In the genomic region with DNA sequence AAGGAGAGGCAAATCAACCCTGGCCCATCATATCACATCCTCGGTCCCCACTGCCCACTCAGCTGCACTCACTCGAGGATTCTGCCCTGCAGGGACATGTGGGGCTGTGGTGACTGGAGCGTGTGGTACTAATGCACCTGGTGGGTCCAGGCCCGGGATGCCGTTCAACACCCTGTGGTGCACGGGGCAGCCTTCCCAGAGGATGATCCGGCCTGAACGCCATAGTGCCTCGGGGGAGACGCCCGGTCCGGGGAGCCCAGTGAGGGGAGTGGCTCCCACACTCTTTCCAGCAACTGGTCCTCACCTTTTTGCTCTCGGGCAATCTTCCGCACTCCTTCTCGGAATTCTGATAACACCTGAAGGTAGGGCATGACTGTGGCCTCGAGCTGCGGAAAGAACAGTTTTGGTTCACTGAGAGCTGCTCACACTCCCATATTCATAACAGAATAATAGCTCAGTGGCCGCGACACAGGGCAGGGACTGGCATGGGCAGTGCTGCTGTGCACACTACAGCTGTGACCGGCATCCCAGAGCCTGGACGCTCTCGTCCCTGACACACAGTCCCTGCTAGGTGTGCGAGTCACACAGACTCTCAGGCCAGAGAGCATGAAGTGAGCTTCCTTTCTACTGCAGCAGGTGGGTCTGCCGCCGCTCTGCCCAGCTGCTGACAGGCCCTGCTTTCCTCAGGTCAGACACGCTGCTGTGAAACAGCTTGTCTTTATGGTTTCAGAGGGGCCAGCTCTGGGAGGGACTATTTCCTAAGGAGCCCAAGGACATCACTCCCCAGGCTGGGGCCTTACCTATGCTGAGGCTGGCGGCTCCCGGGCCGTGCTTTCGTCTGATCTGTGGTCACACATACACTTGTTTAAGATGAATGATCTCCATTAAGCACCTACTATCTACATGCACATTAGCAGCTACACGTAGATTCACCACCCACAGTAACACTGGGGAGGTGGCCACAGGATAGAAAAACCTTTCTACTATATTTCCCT, we compare ENCODE assay signal across 20 cellular contexts. TPM values are rescaled to one million over a fixed set of nuclear protein-coding genes. Genes with fewer than 3 reads are reported as not detected.
DNase-seq lines count a peak whose midpoint lies in the region; ATAC-seq, FAIRE-seq and TF ChIP-seq lines count a peak whose summit lies in the region.
"Had no signal": no experiment of that assay in that cellular context is flagged by ENCODE, and none has a peak within 500 bp of the region (broad histone marks: within the 10 kb centered on the region; RNA-seq: fewer than 3 reads in every experiment).

No MANE protein-coding gene starts in this region.

- ATAC-seq in T-helper 17 cell (no peak), left colon (no peak)

- H3K27me3 Mint-ChIP-seq in activated CD4-positive, alpha-beta memory T cell treated with anti-CD3 and anti-CD28 coated beads, Interleukin-2, amount 10 ng/mL, durations not matched to agents 7 days and 5 days: no peaks in the 10 kb centered on the region
- no peaks in the 10 kb centered on the region for H3K27me3 Mint-ChIP-seq in activated CD4-positive, alpha-beta memory T cell treated with anti-CD3 and anti-CD28 coated beads for 36 hours
- no peaks in the 10 kb centered on the region for H3K27me3 Mint-ChIP-seq in CD4-positive, alpha-beta memory T cell
- no peaks in the 10 kb centered on the region for H3K27me3 Mint-ChIP-seq in T-helper 17 cell

- 95 to 97% methylated on average over 23 to 29 of the region's 31 CpGs for WGBS in thyroid gland, 2 donors

- H3K27ac Mint-ChIP-seq in activated CD4-positive, alpha-beta memory T cell treated with anti-CD3 and anti-CD28 coated beads, Interleukin-2, amount 10 ng/mL, durations not matched to agents 7 days and 5 days: peak overlapping the region; percentile 93
- H3K27ac Mint-ChIP-seq in activated CD4-positive, alpha-beta memory T cell treated with anti-CD3 and anti-CD28 coated beads for 36 hours: no peak overlapping the region
- H3K27ac Mint-ChIP-seq in CD4-positive, alpha-beta memory T cell: peak overlapping the region in 5 of 7 donors; percentile 17 to 84 (median 56)
- peak overlapping the region; percentile 92 for H3K27ac Mint-ChIP-seq in T-helper 17 cell

- no peaks in the 10 kb centered on the region for H3K27me3 ChIP-seq in CD4-positive, alpha-beta memory T cell (ENCODE audit: insufficient read depth, low read length)
- H3K27me3 ChIP-seq in thyroid gland: no peaks in the 10 kb centered on the region
- H3K27me3 ChIP-seq: BLaER1 treated with 17β-estradiol and CSF1 and Interleukin-3, amounts not matched to agents 10 nM and 100 nM; MG63 had no signal

- TF ChIP-seq CTCF in kidney (IDR thresholded peaks at IDR 0.05; ENCODE audit: borderline replicate concordance, extremely low read depth, insufficient read depth) (no peak), thyroid gland (IDR thresholded peaks at IDR 0.05) (no peak)

- POLR2A ChIA-PET in activated CD4-positive, alpha-beta memory T cell treated with anti-CD3 and anti-CD28 coated beads, Interleukin-2, amount 10 ng/mL, durations not matched to agents 7 days and 5 days (lab: Charles Lee): interaction anchor here (1.1 to 11.8 kb wide), 5 partner anchors 9 to 37 kb away, joined by 3 to 307 read pairs (median 4); partner anchors contain the start of gene NAP1L4
- POLR2A ChIA-PET in activated CD4-positive, alpha-beta memory T cell treated with anti-CD3 and anti-CD28 coated beads for 36 hours (lab: Charles Lee): interaction anchor here (0.5 to 4.9 kb wide), 3 partner anchors 22 to 205 kb away, joined by 3 to 53 read pairs (median 4); partner anchors contain the start of genes CARS1 and NAP1L4
- POLR2A ChIA-PET in CD4-positive, alpha-beta memory T cell (lab: Charles Lee; ENCODE audit: partially characterized antibody): interaction anchor here (0.7 to 6.9 kb wide), 3 partner anchors 23 to 481 kb away, joined by 3 to 178 read pairs (median 17); partner anchors contain the start of genes CARS1 and NAP1L4

- CTCF ChIA-PET in activated CD4-positive, alpha-beta memory T cell treated with anti-CD3 and anti-CD28 coated beads, Interleukin-2, amount 10 ng/mL, durations not matched to agents 7 days and 5 days (lab: Charles Lee): interaction anchor here (1.0 to 4.6 kb wide), 7 partner anchors 9 to 80 kb away, joined by 3 to 46 read pairs (median 4); partner anchors contain the start of gene NAP1L4
- CTCF ChIA-PET in activated CD4-positive, alpha-beta memory T cell treated with anti-CD3 and anti-CD28 coated beads for 36 hours (lab: Charles Lee): interaction anchor here (0.9 to 1.0 kb wide), 2 partner anchors 79 to 124 kb away, joined by 3 read pairs; no protein-coding TSS in a partner anchor
- CTCF ChIA-PET in CD4-positive, alpha-beta memory T cell (lab: Charles Lee; ENCODE audit: partially characterized antibody): interaction anchor here (0.7 to 4.2 kb wide), 4 partner anchors 8 to 1114 kb away, joined by 3 to 37 read pairs (median 4); no protein-coding TSS in a partner anchor

- peaks cover 73% of the 10 kb centered on the region for H3K36me3 Mint-ChIP-seq in activated CD4-positive, alpha-beta memory T cell treated with anti-CD3 and anti-CD28 coated beads, Interleukin-2, amount 10 ng/mL, durations not matched to agents 7 days and 5 days (ENCODE audit: low read depth)
- peaks cover 59% of the 10 kb centered on the region for H3K36me3 Mint-ChIP-seq in activated CD4-positive, alpha-beta memory T cell treated with anti-CD3 and anti-CD28 coated beads for 36 hours
- H3K36me3 Mint-ChIP-seq in CD4-positive, alpha-beta memory T cell: peaks cover 10 to 61% of the 10 kb centered on the region in 2 donors
- H3K36me3 Mint-ChIP-seq in T-helper 17 cell (ENCODE audit: low read depth): peaks cover 3% of the 10 kb centered on the region

- H3K27ac ChIP-seq in CD4-positive, alpha-beta memory T cell (ENCODE audit: low read depth, low read length): no peak overlapping the region
- H3K27ac ChIP-seq in kidney (ENCODE audit: low read depth in 2 of 2, low read length in 2 of 2): no peak overlapping the region
- H3K27ac ChIP-seq in thyroid gland: no peak overlapping the region

- H3K4me1 Mint-ChIP-seq in activated CD4-positive, alpha-beta memory T cell treated with anti-CD3 and anti-CD28 coated beads, Interleukin-2, amount 10 ng/mL, durations not matched to agents 7 days and 5 days: peaks cover 86% of the 10 kb centered on the region
- peaks cover 51% of the 10 kb centered on the region for H3K4me1 Mint-ChIP-seq in activated CD4-positive, alpha-beta memory T cell treated with anti-CD3 and anti-CD28 coated beads for 36 hours (ENCODE audit: low read depth)
- H3K4me1 Mint-ChIP-seq in CD4-positive, alpha-beta memory T cell: peaks cover 18 to 55% (median 38%) of the 10 kb centered on the region in 4 donors
- peaks cover 26% of the 10 kb centered on the region for H3K4me1 Mint-ChIP-seq in T-helper 17 cell

- no peak overlapping the region for H3K4me3 ChIP-seq in CD4-positive, alpha-beta memory T cell (ENCODE audit: low read length in 2 of 2)
- H3K4me3 ChIP-seq in kidney (ENCODE audit: low read length in 2 of 2) (no peak overlapping the region), thyroid gland (replicated peaks in 1 of 3) (no peak overlapping the region)
- H3K4me3 ChIP-seq: BLaER1 treated with 17β-estradiol and CSF1 and Interleukin-3, amounts not matched to agents 10 nM and 100 nM; MG63 had no signal

- H3K4me1 ChIP-seq in CD4-positive, alpha-beta memory T cell (ENCODE audit: insufficient read depth, low read length): peaks cover 46% of the 10 kb centered on the region
- H3K4me1 ChIP-seq in kidney (ENCODE audit: control insufficient read depth in 1 of 2, insufficient read depth in 1 of 2, low read depth in 1 of 2, low read length in 2 of 2): no peaks in the 10 kb centered on the region
- peaks cover 0 to 3% of the 10 kb centered on the region in 2 donors for H3K4me1 ChIP-seq in thyroid gland

- H3K9me3 Mint-ChIP-seq in activated CD4-positive, alpha-beta memory T cell treated with anti-CD3 and anti-CD28 coated beads, Interleukin-2, amount 10 ng/mL, durations not matched to agents 7 days and 5 days: no peaks in the 10 kb centered on the region
- H3K9me3 Mint-ChIP-seq in activated CD4-positive, alpha-beta memory T cell treated with anti-CD3 and anti-CD28 coated beads for 36 hours: no peaks in the 10 kb centered on the region
- H3K9me3 Mint-ChIP-seq in CD4-positive, alpha-beta memory T cell: no peaks in the 10 kb centered on the region

- H3K9me3 ChIP-seq in CD4-positive, alpha-beta memory T cell (ENCODE audit: control insufficient read depth in 1 of 2, low read length in 2 of 2): no peaks in the 10 kb centered on the region
- H3K9me3 ChIP-seq in T-helper 17 cell (ENCODE audit: control insufficient read depth, low read length, poor library complexity, severe bottlenecking) (no peaks in the 10 kb centered on the region), kidney (ENCODE audit: control insufficient read depth in 1 of 2, low read length in 2 of 2) (no peaks in the 10 kb centered on the region), thyroid gland (no peaks in the 10 kb centered on the region)
- H3K9me3 ChIP-seq: BLaER1 treated with 17β-estradiol and CSF1 and Interleukin-3, amounts not matched to agents 10 nM and 100 nM; MG63 had no signal

- TF ChIP-seq POLR2A in thyroid gland (IDR thresholded peaks at IDR 0.05): no peak

- DNase-seq in activated CD4-positive, alpha-beta memory T cell treated with anti-CD3 and anti-CD28 coated beads, Interleukin-2, amount 10 ng/mL, durations not matched to agents 7 days and 5 days: no peak
- no peak for DNase-seq in activated CD4-positive, alpha-beta memory T cell treated with anti-CD3 and anti-CD28 coated beads for 36 hours
- DNase-seq in CD4-positive, alpha-beta memory T cell: no peak
- DNase-seq in T-helper 17 cell: no peak
- DNase-seq in kidney: peak; percentile 66
- DNase-seq in thyroid gland: no peak
- DNase-seq in AG20443 (ENCODE audit: low spot score): no peak
- DNase-seq in left colon: no peak
- DNase-seq: COR-L47, DMS153, Karpas-422, MG63, NCI-H1092, NCI-H2227 treated with DMSO at 0.1 percent for 48 hours, NCI-H524 treated with DMSO at 0.1 percent for 48 hours, SHP77 treated with DMSO at 0.1 percent for 48 hours had no signal

- FAIRE-seq in kidney (lab: Jason Lieb, UNC): no peak
- FAIRE-seq: A204.1, H1, RCC 7860 had no signal

- no peak overlapping the region for H3K4me3 Mint-ChIP-seq in activated CD4-positive, alpha-beta memory T cell treated with anti-CD3 and anti-CD28 coated beads, Interleukin-2, amount 10 ng/mL, durations not matched to agents 7 days and 5 days
- no peak overlapping the region for H3K4me3 Mint-ChIP-seq in activated CD4-positive, alpha-beta memory T cell treated with anti-CD3 and anti-CD28 coated beads for 36 hours
- H3K4me3 Mint-ChIP-seq in CD4-positive, alpha-beta memory T cell: no peak overlapping the region
- no peak overlapping the region for H3K4me3 Mint-ChIP-seq in T-helper 17 cell

- H3K9ac ChIP-seq in kidney (ENCODE audit: low read length in 2 of 2): no peak overlapping the region
- H3K9ac ChIP-seq: BLaER1 treated with 17β-estradiol and CSF1 and Interleukin-3, amounts not matched to agents 10 nM and 100 nM had no signal

- H3K36me3 ChIP-seq in CD4-positive, alpha-beta memory T cell (ENCODE audit: insufficient read depth, low read length): peaks cover 35% of the 10 kb centered on the region
- peaks cover 12 to 24% of the 10 kb centered on the region in 2 donors for H3K36me3 ChIP-seq in kidney (ENCODE audit: control insufficient read depth in 1 of 2, insufficient read depth in 2 of 2, low read length in 2 of 2)
- peaks cover 47 to 60% of the 10 kb centered on the region in 2 donors for H3K36me3 ChIP-seq in thyroid gland

- intact Hi-C loops in activated CD4-positive, alpha-beta memory T cell treated with anti-CD3 and anti-CD28 coated beads for 36 hours (cut with micrococcal nuclease): loop anchor here (5.0 kb wide), 1 partner anchor 35 kb away; no protein-coding TSS in a partner anchor
- intact Hi-C loops in CD4-positive, alpha-beta memory T cell (cut with micrococcal nuclease): no loop called here
- intact Hi-C loops in kidney (cut with DNase I): no loop called here
- intact Hi-C loops in thyroid gland (cut with DNase I): no loop called here
- intact Hi-C loops in left colon (cut with DNase I, micrococcal nuclease): no loop called here

RNA-seq across cellular contexts. Expression of gene NAP1L4, which starts 20.1 kb away (rescaled TPM):
- 100 to 1,000 TPM; 299 to 314 TPM for total RNA-seq in activated CD4-positive, alpha-beta memory T cell treated with anti-CD3 and anti-CD28 coated beads, Interleukin-2, amount 10 ng/mL, durations not matched to agents 7 days and 5 days
- 100 to 1,000 TPM; 261 to 263 TPM for total RNA-seq in activated CD4-positive, alpha-beta memory T cell treated with anti-CD3 and anti-CD28 coated beads for 36 hours
- total RNA-seq in CD4-positive, alpha-beta memory T cell: 100 to 1,000 TPM; 299 to 303 TPM
- polyA plus RNA-seq in CD4-positive, alpha-beta memory T cell: 100 to 1,000 TPM; 153 to 160 TPM
- total RNA-seq in T-helper 17 cell (100 to 1,000 TPM; 229 to 275 TPM), kidney (133 TPM), thyroid gland (100 to 1,000 TPM; 104 to 117 (median 108) TPM), left colon (100 to 1,000 TPM in 1 of 2 donors, 10 to 100 TPM in 1; 88.8 to 103 TPM)
- 120 TPM for polyA plus RNA-seq in kidney (ENCODE audit: insufficient read depth, low read depth, low replicate concordance)

RNA-seq across cellular contexts. Expression of gene CARS1, which starts 45.0 kb away (rescaled TPM):
- total RNA-seq in activated CD4-positive, alpha-beta memory T cell treated with anti-CD3 and anti-CD28 coated beads, Interleukin-2, amount 10 ng/mL, durations not matched to agents 7 days and 5 days: 100 to 1,000 TPM; 106 to 121 TPM
- 10 to 100 TPM; 94.7 to 97.5 TPM for total RNA-seq in activated CD4-positive, alpha-beta memory T cell treated with anti-CD3 and anti-CD28 coated beads for 36 hours
- 10 to 100 TPM; 71.0 to 80.3 TPM for total RNA-seq in CD4-positive, alpha-beta memory T cell
- 10 to 100 TPM; 37.1 to 43.1 TPM for polyA plus RNA-seq in CD4-positive, alpha-beta memory T cell
- total RNA-seq in T-helper 17 cell (10 to 100 TPM; 41.4 to 52.0 TPM), kidney (49.5 TPM), thyroid gland (10 to 100 TPM; 36.7 to 56.2 (median 50.1) TPM), left colon (10 to 100 TPM; 43.2 to 56.2 TPM)
- 26.5 TPM for polyA plus RNA-seq in kidney (ENCODE audit: insufficient read depth, low read depth, low replicate concordance)
